Comparison of ENCODE assay signal across 28 cellular contexts in the genomic region with DNA sequence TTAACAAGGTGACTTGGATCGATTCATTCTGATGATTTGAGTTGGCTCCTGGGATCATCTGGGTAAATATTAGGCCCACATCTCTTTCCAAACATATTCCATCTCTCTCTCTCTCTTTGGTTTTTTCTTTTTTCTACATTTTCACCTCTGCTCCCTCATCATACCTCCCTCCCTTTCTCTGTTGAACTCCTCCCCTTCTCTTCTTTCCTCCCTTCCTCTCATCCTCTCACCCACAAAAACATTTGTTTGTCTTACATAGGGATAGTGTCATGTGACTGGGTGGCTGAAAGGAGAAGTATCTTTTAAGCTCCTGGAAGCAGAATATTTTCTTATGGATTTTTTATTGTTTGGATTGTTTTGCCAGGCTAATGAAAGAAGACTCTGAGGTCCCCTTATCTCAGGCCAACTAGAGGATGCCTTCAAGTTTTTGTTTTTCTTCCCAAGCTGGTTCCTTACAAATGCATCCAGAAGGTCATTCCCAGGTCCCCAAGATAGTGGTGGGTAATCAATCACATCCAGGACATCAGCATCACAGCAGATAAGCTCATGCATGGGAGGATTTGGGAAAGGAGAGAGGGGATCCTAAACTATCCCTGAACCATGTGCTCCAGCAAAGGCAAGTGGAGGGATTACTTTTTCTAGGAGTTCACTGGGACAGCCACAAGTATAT. TPM values are rescaled to one million over a fixed set of nuclear protein-coding genes. Genes with fewer than 3 reads are reported as not detected.
DNase-seq lines count a peak whose midpoint lies in the region; FAIRE-seq and TF ChIP-seq lines count a peak whose summit lies in the region.
"Had no signal": no experiment of that assay in that cellular context is flagged by ENCODE, and none has a peak within 500 bp of the region (broad histone marks: within the 10 kb centered on the region; RNA-seq: fewer than 3 reads in every experiment).

No MANE protein-coding gene starts in this region.

- H3K4me1 Mint-ChIP-seq in nephron progenitor cell = peaks cover 92% of the 10 kb centered on the region
- H3K4me1 Mint-ChIP-seq: activated CD4-positive, alpha-beta T cell treated with anti-CD3 and anti-CD28 coated beads, Interleukin-2, amount 10 ng/mL, durations not matched to agents 24 days and 14 days; B cell had no signal

- no peaks in the 10 kb centered on the region for H3K9me3 ChIP-seq in cardiac muscle cell (ENCODE audit: low read depth)
- H3K9me3 ChIP-seq in left ventricle myocardium inferior (replicated peaks) = no peaks in the 10 kb centered on the region
- no peaks in the 10 kb centered on the region for H3K9me3 ChIP-seq in endothelial cell of umbilical vein (replicated peaks; ENCODE audit: control insufficient read depth, insufficient read depth, low read length)
- H3K9me3 ChIP-seq in vagina = no peaks in the 10 kb centered on the region
- no peaks in the 10 kb centered on the region for H3K9me3 ChIP-seq in BE2C
- H3K9me3 ChIP-seq: A549, right lobe of liver, upper lobe of left lung had no signal

- FAIRE-seq in endothelial cell of umbilical vein (lab: Jason Lieb, UNC) = no peak
- FAIRE-seq: A549, endometrium, GM18507 had no signal

- no peaks in the 10 kb centered on the region for H3K9me1 ChIP-seq in endothelial cell of umbilical vein (replicated peaks; ENCODE audit: control insufficient read depth, extremely low read depth, insufficient read depth, low read length)

- peak overlapping the region; percentile 99 for H3K27ac Mint-ChIP-seq in nephron progenitor cell
- H3K27ac Mint-ChIP-seq: activated CD4-positive, alpha-beta T cell treated with anti-CD3 and anti-CD28 coated beads, Interleukin-2, amount 10 ng/mL, durations not matched to agents 24 days and 14 days; activated naive CD4-positive, alpha-beta T cell treated with anti-CD3 and anti-CD28 coated beads for 36 hours; B cell; dendritic cell treated with granulocyte-macrophage colony-stimulating factor and Interleukin-4, amounts not matched to agents 40 ng/mL and 50 ng/mL, for 4 days; naive thymus-derived CD8-positive, alpha-beta T cell; T-helper 17 cell had no signal

- no TSS peak for BruUV-seq in endothelial cell of umbilical vein (replicated peaks; lab: Mats Ljungman, UMichigan)

- peaks cover 5% of the 10 kb centered on the region for H3K9me3 Mint-ChIP-seq in nephron progenitor cell
- H3K9me3 Mint-ChIP-seq: activated CD4-positive, alpha-beta T cell treated with anti-CD3 and anti-CD28 coated beads, Interleukin-2, amount 10 ng/mL, durations not matched to agents 24 days and 14 days; activated naive CD4-positive, alpha-beta T cell treated with anti-CD3 and anti-CD28 coated beads for 36 hours; dendritic cell treated with granulocyte-macrophage colony-stimulating factor and Interleukin-4, amounts not matched to agents 40 ng/mL and 50 ng/mL, for 4 days; naive thymus-derived CD8-positive, alpha-beta T cell had no signal

- DNase-seq in cardiac muscle cell (ENCODE audit: low read depth in 1 of 2, low spot score in 1 of 2) (no peak), left ventricle myocardium inferior (no peak), endothelial cell of umbilical vein (ENCODE audit: low read depth, low spot score) (peak; percentile 66), nephron progenitor cell (no peak), vagina (ENCODE audit: extremely low spot score in 2 of 2) (no peak), BE2C (no peak), GM19238 (ENCODE audit: insufficient read length, low spot score) (no peak), DMS 273 treated with DMSO at 0.1 percent for 48 hours (lab: John Stamatoyannopoulos, UW) (no peak)
- DNase-seq: activated CD4-positive, alpha-beta T cell treated with anti-CD3 and anti-CD28 coated beads, Interleukin-2, amount 10 ng/mL, durations not matched to agents 24 days and 14 days; activated naive CD4-positive, alpha-beta T cell treated with anti-CD3 and anti-CD28 coated beads for 36 hours; GF-D8; Kasumi-1; midbrain; naive thymus-derived CD8-positive, alpha-beta T cell; NCI-H2171 treated with DMSO at 0.1 percent for 48 hours; NCI-H524 treated with DMSO at 0.1 percent for 48 hours; posterior cingulate gyrus; right lobe of liver; RPMI8226; stimulated activated CD4-positive, alpha-beta T cell treated with anti-CD3 and anti-CD28 coated beads, Interleukin-15, amount 100 ng/mL, for 24 hours; T-helper 17 cell; upper lobe of left lung had no signal

- no peak for TF ChIP-seq CTCF in cardiac muscle cell (IDR thresholded peaks at IDR 0.05; ENCODE audit: low read depth, low read length)
- TF ChIP-seq CTCF in left ventricle myocardium inferior (IDR thresholded peaks at IDR 0.05; ENCODE audit: borderline replicate concordance) = no peak
- no peak for TF ChIP-seq CTCF in endothelial cell of umbilical vein (IDR thresholded peaks at IDR 0.05; ENCODE audit: extremely low read depth in 1 of 2, insufficient read depth in 1 of 2, low read depth in 1 of 2, low read length in 2 of 2)
- TF ChIP-seq CTCF in nephron progenitor cell (IDR thresholded peaks at IDR 0.05) = no peak
- TF ChIP-seq CTCF in vagina (IDR thresholded peaks at IDR 0.05) = no peak
- TF ChIP-seq CTCF in BE2C (IDR thresholded peaks at IDR 0.05; ENCODE audit: low read depth, low read length) = no peak

- H3K27me3 ChIP-seq in cardiac muscle cell = no peaks in the 10 kb centered on the region
- no peaks in the 10 kb centered on the region for H3K27me3 ChIP-seq in left ventricle myocardium inferior (ENCODE audit: low read depth)
- H3K27me3 ChIP-seq in endothelial cell of umbilical vein (ENCODE audit: control insufficient read depth in 2 of 2, insufficient read depth in 2 of 2, low read length in 2 of 2) = no peaks in the 10 kb centered on the region
- H3K27me3 ChIP-seq in vagina = no peaks in the 10 kb centered on the region
- no peaks in the 10 kb centered on the region for H3K27me3 ChIP-seq in BE2C
- H3K27me3 ChIP-seq: right lobe of liver, upper lobe of left lung had no signal

- dilution Hi-C loops in endothelial cell of umbilical vein (cut with MboI; ENCODE audit: extremely low pct_ligation_motif_present, low sequenced_read_pairs) = no loop called here

- H2AFZ ChIP-seq in endothelial cell of umbilical vein (ENCODE audit: low read depth, low read length) = no peak overlapping the region

- peaks cover 29% of the 10 kb centered on the region for H3K79me2 ChIP-seq in endothelial cell of umbilical vein (ENCODE audit: control insufficient read depth, insufficient read depth, low read length)

- POLR2A ChIA-PET in endothelial cell of umbilical vein (lab: Charles Lee) = interaction anchor here (1.5 kb wide), 1 partner anchor 21 kb away, joined by 5 read pairs; a partner anchor contains a TSS

- H3K27ac ChIP-seq in cardiac muscle cell (peak overlapping the region; percentile 51), left ventricle myocardium inferior (replicated peaks) (no peak overlapping the region), endothelial cell of umbilical vein (ENCODE audit: insufficient read depth, low read depth, low read length) (peak overlapping the region; percentile 24), vagina (peak overlapping the region; percentile 64)
- H3K27ac ChIP-seq: A549, right lobe of liver, SK-N-MC had no signal

- no peaks in the 10 kb centered on the region for H3K27me3 Mint-ChIP-seq in nephron progenitor cell (ENCODE audit: low read depth, poor library complexity)

- no peak overlapping the region for H3K9ac ChIP-seq in endothelial cell of umbilical vein (replicated peaks; ENCODE audit: extremely low read depth, insufficient read depth, low read length)

- CTCF ChIA-PET in endothelial cell of umbilical vein (lab: Charles Lee) = interaction anchor here (0.8 to 1.7 kb wide), 8 partner anchors 13 to 487 kb away, joined by 3 to 7 read pairs (median 4); a partner anchor contains a TSS

- H3K4me1 ChIP-seq in cardiac muscle cell (ENCODE audit: low read depth) = peaks cover 60% of the 10 kb centered on the region
- H3K4me1 ChIP-seq in left ventricle myocardium inferior = peaks cover 57% of the 10 kb centered on the region
- H3K4me1 ChIP-seq in endothelial cell of umbilical vein (ENCODE audit: control insufficient read depth, extremely low read depth, insufficient read depth, low read length) = peaks cover 75% of the 10 kb centered on the region
- H3K4me1 ChIP-seq in vagina = peaks cover 48% of the 10 kb centered on the region
- H3K4me1 ChIP-seq in BE2C = no peaks in the 10 kb centered on the region

- TF ChIP-seq POLR2A in endothelial cell of umbilical vein (IDR thresholded peaks at IDR 0.05; ENCODE audit: low read depth, low read length) (no peak), vagina (IDR thresholded peaks at IDR 0.05) (no peak)

- H3K4me3 ChIP-seq in cardiac muscle cell (no peak overlapping the region), left ventricle myocardium inferior (no peak overlapping the region), endothelial cell of umbilical vein (replicated peaks in 1 of 3; ENCODE audit: insufficient read depth in 1 of 3, low read depth in 1 of 3, low read length in 3 of 3) (no peak overlapping the region), vagina (no peak overlapping the region), BE2C (ENCODE audit: low read depth, low read length) (no peak overlapping the region)
- H3K4me3 ChIP-seq: A549, right lobe of liver, SK-N-MC, upper lobe of left lung had no signal

- no peaks in the 10 kb centered on the region for H3K36me3 ChIP-seq in cardiac muscle cell
- H3K36me3 ChIP-seq in left ventricle myocardium inferior = no peaks in the 10 kb centered on the region
- H3K36me3 ChIP-seq in endothelial cell of umbilical vein (ENCODE audit: control insufficient read depth in 2 of 2, extremely low read depth in 1 of 2, insufficient read depth in 2 of 2, low read length in 2 of 2) = no peaks in the 10 kb centered on the region
- no peaks in the 10 kb centered on the region for H3K36me3 ChIP-seq in vagina
- no peaks in the 10 kb centered on the region for H3K36me3 ChIP-seq in BE2C
- H3K36me3 ChIP-seq: right lobe of liver, upper lobe of left lung had no signal

- H3K4me2 ChIP-seq in endothelial cell of umbilical vein (ENCODE audit: insufficient read depth, low read length) = peak overlapping the region; percentile 21
- H3K4me2 ChIP-seq: A549 had no signal

- peaks cover 26% of the 10 kb centered on the region for H3K36me3 Mint-ChIP-seq in nephron progenitor cell (ENCODE audit: low read depth)
- H3K36me3 Mint-ChIP-seq: naive thymus-derived CD8-positive, alpha-beta T cell had no signal

- no peaks in the 10 kb centered on the region for H4K20me1 ChIP-seq in endothelial cell of umbilical vein (replicated peaks; ENCODE audit: control insufficient read depth, extremely low read depth, insufficient read depth, low read length)

- intact Hi-C loops in left ventricle myocardium inferior (cut with micrococcal nuclease) = no loop called here
- intact Hi-C loops in endothelial cell of umbilical vein (cut with micrococcal nuclease) = no loop called here
- intact Hi-C loops in vagina (cut with DNase I) = no loop called here

- H3K4me3 Mint-ChIP-seq in nephron progenitor cell = peak overlapping the region; percentile 62
- H3K4me3 Mint-ChIP-seq: activated CD4-positive, alpha-beta T cell treated with anti-CD3 and anti-CD28 coated beads, Interleukin-2, amount 10 ng/mL, durations not matched to agents 24 days and 14 days; activated naive CD4-positive, alpha-beta T cell treated with anti-CD3 and anti-CD28 coated beads for 36 hours; B cell; dendritic cell treated with granulocyte-macrophage colony-stimulating factor and Interleukin-4, amounts not matched to agents 40 ng/mL and 50 ng/mL, for 4 days; naive thymus-derived CD8-positive, alpha-beta T cell; T-helper 17 cell had no signal

RNA-seq across cellular contexts. Expression of a gene that starts 20.8 kb away (rescaled TPM):
- total RNA-seq in cardiac muscle cell (37.2 and 46.4 TPM in 2 replicates), left ventricle myocardium inferior (26.5 TPM), endothelial cell of umbilical vein (109 and 112 TPM in 2 replicates), vagina (47.1 TPM)
- polyA plus RNA-seq in cardiac muscle cell (18.8 and 19.3 TPM in 2 replicates), endothelial cell of umbilical vein (50.4 and 56.6 TPM in 2 replicates)
- 49.5 and 50.2 TPM in 2 replicates for polyA plus RNA-seq in endothelial cell of umbilical vein (2011; cell fraction: cytosol; rRNA removed)
- polyA plus RNA-seq in endothelial cell of umbilical vein (2011; cell fraction: nucleus; rRNA removed) = 65.8 and 87.7 TPM in 2 replicates
- polyA plus RNA-seq in endothelial cell of umbilical vein (2012) = 85.1 and 115 TPM in 2 replicates
- 141 and 152 TPM in 2 replicates for polyA minus RNA-seq in endothelial cell of umbilical vein
- polyA minus RNA-seq in endothelial cell of umbilical vein (2011; cell fraction: cytosol; rRNA and poly(A)+ RNA removed) = 11.5 TPM
- 58.9 and 89.5 TPM in 2 replicates for polyA minus RNA-seq in endothelial cell of umbilical vein (2011; cell fraction: nucleus; rRNA and poly(A)+ RNA removed)
- polyA plus RNA-seq in BE2C (2012; ENCODE audit: insufficient read depth, insufficient read length, low read depth) = 0.25 TPM
- total RNA-seq: activated CD4-positive, alpha-beta T cell treated with anti-CD3 and anti-CD28 coated beads, Interleukin-2, amount 10 ng/mL, durations not matched to agents 24 days and 14 days; naive thymus-derived CD8-positive, alpha-beta T cell had no signal
- polyA plus RNA-seq: naive thymus-derived CD8-positive, alpha-beta T cell had no signal
